Comparison of ENCODE assay signal across 22 cellular contexts in genomic region chr17:60645918-60646523, GRCh38. TPM values are rescaled to one million over a fixed set of nuclear protein-coding genes. Genes with fewer than 3 reads are reported as not detected.
A peak's percentile ranks its signal among the peaks of the same experiment; 100 is the strongest.
DNase-seq lines count a peak whose midpoint lies in the region; ATAC-seq, FAIRE-seq and TF ChIP-seq lines count a peak whose summit lies in the region.
"Had no signal": no experiment of that assay in that cellular context is flagged by ENCODE, and none has a peak within 500 bp of the region (broad histone marks: within the 10 kb centered on the region; RNA-seq: fewer than 3 reads in every experiment).

No MANE protein-coding gene starts in this region.

- H3K4me3 Mint-ChIP-seq in mesothelial cell of epicardium: no peak overlapping the region
- H3K4me3 Mint-ChIP-seq: activated B cell treated with CpG ODN at 0.5 μM for 24 hours; activated naive CD8-positive, alpha-beta T cell treated with anti-CD3 and anti-CD28 coated beads, Interleukin-2, amount 50 U/mL, for 24 hours; stimulated activated naive CD8-positive, alpha-beta T cell treated with anti-CD3 and anti-CD28 coated beads, Interleukin-15, amount 100 ng/mL, for 72 hours; T-helper 1 cell treated with Interleukin-12 subunit alpha and Interleukin-12 subunit beta and Interleukin-4 antibody, amounts not matched to agents 30 μg/mL and 1 μg/mL, for 36 hours had no signal

- intact Hi-C loops in A673 (cut with micrococcal nuclease; ENCODE audit: unreplicated experiment): no loop called here

- peak overlapping the region; percentile 85 for H3K27ac Mint-ChIP-seq in mesothelial cell of epicardium
- H3K27ac Mint-ChIP-seq: activated B cell treated with CpG ODN at 0.5 μM for 24 hours; activated naive CD8-positive, alpha-beta T cell treated with anti-CD3 and anti-CD28 coated beads, Interleukin-2, amount 50 U/mL, for 24 hours; activated T-helper 2 cell treated with anti-CD3 and anti-CD28 coated beads, Interferon-gamma antibody, Interleukin-2, Interleukin-4, amounts not matched to agents 10 μg/mL and 5 μg/mL and 100 μg/mL, durations not matched to agents 14 hours and 24 hours and 36 hours; stimulated activated naive CD8-positive, alpha-beta T cell treated with anti-CD3 and anti-CD28 coated beads, Interleukin-15, amount 100 ng/mL, for 72 hours; T-helper 1 cell treated with Interleukin-12 subunit alpha and Interleukin-12 subunit beta and Interleukin-4 antibody, amounts not matched to agents 30 μg/mL and 1 μg/mL, for 36 hours had no signal

- H3K4me3 ChIP-seq in A673 (ENCODE audit: low read depth, low read length, poor library complexity, severe bottlenecking): no peak overlapping the region
- no peak overlapping the region for H3K4me3 ChIP-seq in HL-60 (replicated peaks; ENCODE audit: insufficient read depth, low read length)
- H3K4me3 ChIP-seq: breast epithelium, esophagus muscularis mucosa, ovary, sigmoid colon, vagina had no signal

- ATAC-seq in GM19324 (IDR thresholded peaks at IDR 0.05; ENCODE audit: low FRiP score, unreplicated experiment): no peak
- ATAC-seq in HG03196 (IDR thresholded peaks at IDR 0.05; ENCODE audit: unreplicated experiment): no peak
- ATAC-seq: activated naive CD8-positive, alpha-beta T cell treated with anti-CD3 and anti-CD28 coated beads, Interleukin-2, amount 50 U/mL, for 24 hours; stimulated activated naive CD8-positive, alpha-beta T cell treated with anti-CD3 and anti-CD28 coated beads, Interleukin-15, amount 100 ng/mL, for 72 hours had no signal

- H3K27ac ChIP-seq in A673 (ENCODE audit: low read depth, low read length, poor library complexity, severe bottlenecking) (peak overlapping the region; percentile 29), HL-60 (replicated peaks) (0 out of 2 replicates have a peak overlapping the region, but pooled peaks have one; percentile 9)
- H3K27ac ChIP-seq: breast epithelium, esophagus muscularis mucosa, ovary, sigmoid colon, vagina had no signal

- peaks cover 7% of the 10 kb centered on the region for H3K4me1 ChIP-seq in A673 (ENCODE audit: insufficient read depth, low read length, poor library complexity, severe bottlenecking)
- H3K4me1 ChIP-seq: breast epithelium had no signal

- H3K27me3 ChIP-seq in A673 (replicated peaks; ENCODE audit: insufficient read depth, low read depth, low read length, poor library complexity) (no peaks in the 10 kb centered on the region), HL-60 (ENCODE audit: insufficient read depth, poor library complexity, severe bottlenecking) (no peaks in the 10 kb centered on the region)
- H3K27me3 ChIP-seq: breast epithelium, esophagus muscularis mucosa, ovary, sigmoid colon, vagina had no signal

- DNase-seq in A673 (ENCODE audit: low spot score) (no peak), HL-60 (ENCODE audit: low read depth in 1 of 2, low spot score in 1 of 2) (no peak), SK-MEL-5 (ENCODE audit: low read depth, low spot score) (peak; percentile 47), mesothelial cell of epicardium (ENCODE audit: low spot score in 2 of 2, unreplicated experiment in 2 of 2) (no peak), RCC 7860 (ENCODE audit: low spot score) (no peak), cerebellar cortex (ENCODE audit: low spot score) (no peak)
- DNase-seq: activated B cell treated with CpG ODN at 0.5 μM for 24 hours; activated naive CD8-positive, alpha-beta T cell treated with anti-CD3 and anti-CD28 coated beads, Interleukin-2, amount 50 U/mL, for 24 hours; COR-L47; Kasumi-1; NCI-H1092; NCI-H446 treated with DMSO at 0.1 percent for 48 hours; ovary; sigmoid colon; stimulated activated naive CD8-positive, alpha-beta T cell treated with anti-CD3 and anti-CD28 coated beads, Interleukin-15, amount 100 ng/mL, for 72 hours had no signal

- H3K36me3 Mint-ChIP-seq in mesothelial cell of epicardium: peaks cover 25% of the 10 kb centered on the region

- no peak for FAIRE-seq in RCC 7860 (lab: Jason Lieb, UNC)

- POLR2A ChIA-PET in A673 (lab: Charles Lee; ENCODE audit: low non-redundant PET): interaction anchor here (0.6 kb wide), 1 partner anchor 160 kb away, joined by 3 read pairs; no protein-coding TSS in a partner anchor

- BruUV-seq in A673 (replicated peaks; lab: Mats Ljungman, UMichigan): no TSS peak

- H3K36me3 ChIP-seq in A673 (ENCODE audit: insufficient read depth, low read length, poor library complexity, severe bottlenecking): peaks cover 5% of the 10 kb centered on the region
- H3K36me3 ChIP-seq: breast epithelium, ovary had no signal

- CTCF ChIA-PET in A673 (lab: Charles Lee): no interaction called here

- H3K9me3 Mint-ChIP-seq in mesothelial cell of epicardium: peaks cover 7% of the 10 kb centered on the region
- H3K9me3 Mint-ChIP-seq: activated B cell treated with CpG ODN at 0.5 μM for 24 hours; activated naive CD8-positive, alpha-beta T cell treated with anti-CD3 and anti-CD28 coated beads, Interleukin-2, amount 50 U/mL, for 24 hours; activated T-helper 2 cell treated with anti-CD3 and anti-CD28 coated beads, Interferon-gamma antibody, Interleukin-2, Interleukin-4, amounts not matched to agents 10 μg/mL and 5 μg/mL and 100 μg/mL, durations not matched to agents 14 hours and 24 hours and 36 hours; stimulated activated naive CD8-positive, alpha-beta T cell treated with anti-CD3 and anti-CD28 coated beads, Interleukin-15, amount 100 ng/mL, for 72 hours; T-helper 1 cell treated with Interleukin-12 subunit alpha and Interleukin-12 subunit beta and Interleukin-4 antibody, amounts not matched to agents 30 μg/mL and 1 μg/mL, for 36 hours had no signal

- H3K27me3 Mint-ChIP-seq in mesothelial cell of epicardium (ENCODE audit: low read depth): no peaks in the 10 kb centered on the region
- H3K27me3 Mint-ChIP-seq: activated B cell treated with CpG ODN at 0.5 μM for 24 hours; activated naive CD8-positive, alpha-beta T cell treated with anti-CD3 and anti-CD28 coated beads, Interleukin-2, amount 50 U/mL, for 24 hours; stimulated activated naive CD8-positive, alpha-beta T cell treated with anti-CD3 and anti-CD28 coated beads, Interleukin-15, amount 100 ng/mL, for 72 hours had no signal

- H3K9me3 ChIP-seq in A673 (ENCODE audit: low read depth, low read length, poor library complexity, severe bottlenecking): no peaks in the 10 kb centered on the region
- H3K9me3 ChIP-seq: breast epithelium, esophagus muscularis mucosa, ovary, sigmoid colon, vagina had no signal

- no peak for TF ChIP-seq CTCF in A673 (conservative IDR thresholded peaks at IDR 0.05; ENCODE audit: low read depth, low read length)
- TF ChIP-seq CTCF in HL-60 (IDR thresholded peaks at IDR 0.05; ENCODE audit: insufficient read depth, low read length): no peak
- no peak for TF ChIP-seq CTCF in mesothelial cell of epicardium (IDR thresholded peaks at IDR 0.05; ENCODE audit: unreplicated experiment)

- peaks cover 12% of the 10 kb centered on the region for H3K4me1 Mint-ChIP-seq in mesothelial cell of epicardium

- in situ Hi-C loops in SK-MEL-5 (cut with HindIII; ENCODE audit: low pct_unique_long_range_greater_than_20kb, low sequenced_read_pairs): no loop called here

RNA-seq across cellular contexts. Expression of gene BCAS3, which starts 31.6 kb away (rescaled TPM):
- total RNA-seq in A673 (2021) (14.4 and 23.4 TPM in 2 replicates), mesothelial cell of epicardium (60.8 to 64.9 TPM (median 61.5 TPM) in 3 replicates)
- 31.6 and 36.7 TPM in 2 replicates for total RNA-seq in SK-MEL-5 (2014; rRNA removed; shearing (Covaris generic))
- 30.0 and 42.3 TPM in 2 replicates for polyA plus RNA-seq in SK-MEL-5 (2015; cell fraction: cytosol; rRNA removed)
- polyA plus RNA-seq in SK-MEL-5 (2015; cell fraction: nucleus; rRNA removed): 11.9 and 20.1 TPM in 2 replicates

RNA-seq across cellular contexts. Expression of gene PPM1D, which starts 46.0 kb away (rescaled TPM):
- total RNA-seq in A673 (2021) (17.1 and 17.8 TPM in 2 replicates), mesothelial cell of epicardium (26.4 to 28.9 TPM (median 26.7 TPM) in 3 replicates)
- 16.2 and 16.3 TPM in 2 replicates for total RNA-seq in SK-MEL-5 (2014; rRNA removed; shearing (Covaris generic))
- 15.4 and 15.7 TPM in 2 replicates for polyA plus RNA-seq in SK-MEL-5 (2015; cell fraction: cytosol; rRNA removed)
- polyA plus RNA-seq in SK-MEL-5 (2015; cell fraction: nucleus; rRNA removed): 5.5 and 12.2 TPM in 2 replicates
